In the genomic region with DNA sequence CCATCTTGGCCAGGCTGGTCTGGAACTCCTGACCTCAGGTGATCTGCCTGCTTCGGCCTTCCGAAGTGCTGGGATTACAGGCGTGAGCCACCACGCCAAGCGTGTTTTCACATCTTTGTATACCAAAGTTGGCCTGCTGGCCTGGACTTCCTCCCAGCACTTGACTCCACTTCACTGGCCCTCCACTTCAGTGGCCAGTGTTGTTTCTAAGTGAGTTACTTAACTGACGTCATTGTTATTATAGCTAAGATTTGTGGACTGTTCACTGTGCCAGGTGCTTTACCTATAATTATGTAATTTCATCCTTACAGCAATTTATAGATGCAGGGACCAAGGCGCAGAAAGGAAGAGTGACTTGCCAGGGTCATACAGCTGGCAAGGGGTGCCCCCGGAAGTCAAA, we compare ENCODE assay signal across 1 cellular context.
A peak's percentile ranks its signal among the peaks of the same experiment; 100 is the strongest.
TF ChIP-seq lines count a peak whose summit lies in the region.

No MANE protein-coding gene starts in this region.

TF ChIP-seq in HepG2, 621 proteins besides CTCF, POLR2A, EP300 and RAD21:
- peak; percentile 85 for TF ChIP-seq ATF7 (IDR thresholded peaks at IDR 0.05)
- TF ChIP-seq ATF7 (CRISPR knock-in tag; IDR thresholded peaks at IDR 0.05): no peak
- TF ChIP-seq ZFP41 (CRISPR knock-in tag; IDR thresholded peaks at IDR 0.05; ENCODE audit: borderline replicate concordance): no peak
- no peak for TF ChIP-seq GTF3A (CRISPR knock-in tag; conservative IDR thresholded peaks at IDR 0.05)
- TF ChIP-seq, protein P1, sequence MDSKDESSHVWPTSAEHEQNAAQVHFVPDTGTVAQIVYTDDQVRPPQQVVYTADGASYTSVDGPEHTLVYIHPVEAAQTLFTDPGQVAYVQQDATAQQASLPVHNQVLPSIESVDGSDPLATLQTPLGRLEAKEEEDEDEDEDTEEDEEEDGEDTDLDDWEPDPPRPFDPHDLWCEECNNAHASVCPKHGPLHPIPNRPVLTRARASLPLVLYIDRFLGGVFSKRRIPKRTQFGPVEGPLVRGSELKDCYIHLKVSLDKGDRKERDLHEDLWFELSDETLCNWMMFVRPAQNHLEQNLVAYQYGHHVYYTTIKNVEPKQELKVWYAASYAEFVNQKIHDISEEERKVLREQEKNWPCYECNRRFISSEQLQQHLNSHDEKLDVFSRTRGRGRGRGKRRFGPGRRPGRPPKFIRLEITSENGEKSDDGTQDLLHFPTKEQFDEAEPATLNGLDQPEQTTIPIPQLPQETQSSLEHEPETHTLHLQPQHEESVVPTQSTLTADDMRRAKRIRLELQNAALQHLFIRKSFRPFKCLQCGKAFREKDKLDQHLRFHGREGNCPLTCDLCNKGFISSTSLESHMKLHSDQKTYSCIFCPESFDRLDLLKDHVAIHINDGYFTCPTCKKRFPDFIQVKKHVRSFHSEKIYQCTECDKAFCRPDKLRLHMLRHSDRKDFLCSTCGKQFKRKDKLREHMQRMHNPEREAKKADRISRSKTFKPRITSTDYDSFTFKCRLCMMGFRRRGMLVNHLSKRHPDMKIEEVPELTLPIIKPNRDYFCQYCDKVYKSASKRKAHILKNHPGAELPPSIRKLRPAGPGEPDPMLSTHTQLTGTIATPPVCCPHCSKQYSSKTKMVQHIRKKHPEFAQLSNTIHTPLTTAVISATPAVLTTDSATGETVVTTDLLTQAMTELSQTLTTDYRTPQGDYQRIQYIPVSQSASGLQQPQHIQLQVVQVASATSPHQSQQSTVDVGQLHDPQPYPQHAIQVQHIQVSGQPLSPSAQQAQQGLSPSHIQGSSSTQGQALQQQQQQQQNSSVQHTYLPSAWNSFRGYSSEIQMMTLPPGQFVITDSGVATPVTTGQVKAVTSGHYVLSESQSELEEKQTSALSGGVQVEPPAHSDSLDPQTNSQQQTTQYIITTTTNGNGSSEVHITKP (CRISPR knock-in tag; IDR thresholded peaks at IDR 0.05; ENCODE audit: low read depth): no peak
- TF ChIP-seq, protein P2, sequence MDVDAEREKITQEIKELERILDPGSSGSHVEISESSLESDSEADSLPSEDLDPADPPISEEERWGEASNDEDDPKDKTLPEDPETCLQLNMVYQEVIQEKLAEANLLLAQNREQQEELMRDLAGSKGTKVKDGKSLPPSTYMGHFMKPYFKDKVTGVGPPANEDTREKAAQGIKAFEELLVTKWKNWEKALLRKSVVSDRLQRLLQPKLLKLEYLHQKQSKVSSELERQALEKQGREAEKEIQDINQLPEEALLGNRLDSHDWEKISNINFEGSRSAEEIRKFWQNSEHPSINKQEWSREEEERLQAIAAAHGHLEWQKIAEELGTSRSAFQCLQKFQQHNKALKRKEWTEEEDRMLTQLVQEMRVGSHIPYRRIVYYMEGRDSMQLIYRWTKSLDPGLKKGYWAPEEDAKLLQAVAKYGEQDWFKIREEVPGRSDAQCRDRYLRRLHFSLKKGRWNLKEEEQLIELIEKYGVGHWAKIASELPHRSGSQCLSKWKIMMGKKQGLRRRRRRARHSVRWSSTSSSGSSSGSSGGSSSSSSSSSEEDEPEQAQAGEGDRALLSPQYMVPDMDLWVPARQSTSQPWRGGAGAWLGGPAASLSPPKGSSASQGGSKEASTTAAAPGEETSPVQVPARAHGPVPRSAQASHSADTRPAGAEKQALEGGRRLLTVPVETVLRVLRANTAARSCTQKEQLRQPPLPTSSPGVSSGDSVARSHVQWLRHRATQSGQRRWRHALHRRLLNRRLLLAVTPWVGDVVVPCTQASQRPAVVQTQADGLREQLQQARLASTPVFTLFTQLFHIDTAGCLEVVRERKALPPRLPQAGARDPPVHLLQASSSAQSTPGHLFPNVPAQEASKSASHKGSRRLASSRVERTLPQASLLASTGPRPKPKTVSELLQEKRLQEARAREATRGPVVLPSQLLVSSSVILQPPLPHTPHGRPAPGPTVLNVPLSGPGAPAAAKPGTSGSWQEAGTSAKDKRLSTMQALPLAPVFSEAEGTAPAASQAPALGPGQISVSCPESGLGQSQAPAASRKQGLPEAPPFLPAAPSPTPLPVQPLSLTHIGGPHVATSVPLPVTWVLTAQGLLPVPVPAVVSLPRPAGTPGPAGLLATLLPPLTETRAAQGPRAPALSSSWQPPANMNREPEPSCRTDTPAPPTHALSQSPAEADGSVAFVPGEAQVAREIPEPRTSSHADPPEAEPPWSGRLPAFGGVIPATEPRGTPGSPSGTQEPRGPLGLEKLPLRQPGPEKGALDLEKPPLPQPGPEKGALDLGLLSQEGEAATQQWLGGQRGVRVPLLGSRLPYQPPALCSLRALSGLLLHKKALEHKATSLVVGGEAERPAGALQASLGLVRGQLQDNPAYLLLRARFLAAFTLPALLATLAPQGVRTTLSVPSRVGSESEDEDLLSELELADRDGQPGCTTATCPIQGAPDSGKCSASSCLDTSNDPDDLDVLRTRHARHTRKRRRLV (CRISPR knock-in tag; IDR thresholded peaks at IDR 0.05): no peak
- no peak for TF ChIP-seq ZNF747 (CRISPR knock-in tag; IDR thresholded peaks at IDR 0.05; ENCODE audit: borderline replicate concordance)
- peak; percentile 48 for TF ChIP-seq CREB1 (IDR thresholded peaks at IDR 0.05)
- TF ChIP-seq CREB1 (CRISPR knock-in tag; IDR thresholded peaks at IDR 0.05): no peak
